11 cellular contexts compared by ENCODE assay signal in the genomic region with DNA sequence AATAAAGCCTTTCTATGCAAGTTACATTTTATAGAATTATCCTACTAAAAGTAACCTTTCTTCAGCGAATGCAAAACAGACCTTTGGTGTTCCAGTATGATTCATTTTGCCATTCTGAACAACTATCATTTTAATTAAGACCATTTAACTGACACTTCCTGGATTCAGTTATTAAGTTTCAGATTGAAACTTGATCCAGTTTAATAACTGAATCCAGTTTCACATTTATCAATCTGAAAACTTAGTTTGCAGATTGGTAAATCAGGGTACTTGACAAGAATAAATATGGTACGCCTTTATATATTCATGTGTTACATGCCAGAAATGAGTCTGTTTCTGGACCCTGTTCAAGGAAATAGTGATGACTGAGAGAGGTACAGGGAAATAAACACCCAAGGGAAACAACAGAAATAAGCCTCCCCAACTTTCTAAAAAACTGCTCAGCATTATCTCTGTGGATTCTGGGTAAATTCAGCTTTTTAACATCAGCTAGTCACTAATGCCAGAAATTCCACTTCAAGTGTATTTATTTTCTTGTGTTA. TPM values are rescaled to one million over a fixed set of nuclear protein-coding genes. Genes with fewer than 3 reads are reported as not detected.
DNase-seq lines count a peak whose midpoint lies in the region; ATAC-seq and TF ChIP-seq lines count a peak whose summit lies in the region.
"Had no signal": no experiment of that assay in that cellular context is flagged by ENCODE, and none has a peak within 500 bp of the region (broad histone marks: within the 10 kb centered on the region; RNA-seq: fewer than 3 reads in every experiment).

No MANE protein-coding gene starts in this region.

- peak overlapping the region; percentile 87 for H3K27ac Mint-ChIP-seq in activated naive CD4-positive, alpha-beta T cell treated with anti-CD3 and anti-CD28 coated beads for 36 hours
- peak overlapping the region; percentile 99 for H3K27ac Mint-ChIP-seq in activated T-helper 2 cell treated with anti-CD3 and anti-CD28 coated beads, Interferon-gamma antibody, Interleukin-2, Interleukin-4, amounts not matched to agents 10 μg/mL and 5 μg/mL and 100 μg/mL, durations not matched to agents 14 hours and 24 hours and 36 hours

- H3K4me1 ChIP-seq in right lobe of liver, result peaks cover 0 to 19% (median 6%) of the 10 kb centered on the region in 4 donors
- peaks cover 0 to 57% (median 31%) of the 10 kb centered on the region in 4 donors for H3K4me1 ChIP-seq in tibial nerve

- peak overlapping the region; percentile 89 to 94 (median 92) for H3K27ac ChIP-seq in right lobe of liver
- peak overlapping the region in 3 of 4 donors; percentile 94 to 98 (median 96) for H3K27ac ChIP-seq in tibial nerve

- no peak for TF ChIP-seq POLR2A in right lobe of liver (IDR thresholded peaks at IDR 0.05)
- TF ChIP-seq POLR2A in tibial nerve (IDR thresholded peaks at IDR 0.05), result no peak

- DNase-seq in activated naive CD4-positive, alpha-beta T cell treated with anti-CD3 and anti-CD28 coated beads for 36 hours, result no peak
- DNase-seq in activated naive CD4-positive, alpha-beta T cell (lab: John Stamatoyannopoulos, UW), result no peak
- DNase-seq in activated T-helper 2 cell treated with anti-CD3 and anti-CD28 coated beads, Interferon-gamma antibody, Interleukin-2, Interleukin-4, amounts not matched to agents 10 μg/mL and 5 μg/mL and 100 μg/mL, durations not matched to agents 14 hours and 24 hours and 36 hours (ENCODE audit: low spot score), result no peak
- no peak for DNase-seq in right lobe of liver
- DNase-seq in tibial nerve (ENCODE audit: low spot score in 2 of 2), result no peak
- DNase-seq in NCI-H446 (lab: John Stamatoyannopoulos, UW), result no peak
- DNase-seq in HuH-7 (ENCODE audit: low spot score), result no peak
- no peak for DNase-seq in GM20000 (ENCODE audit: low spot score)
- DNase-seq: activated CD4-positive, alpha-beta T cell treated with anti-CD3 and anti-CD28 coated beads for 1 hour; erythroblast; occipital lobe had no signal

- 42% methylated on average over 2 of the region's 2 CpGs for WGBS in right lobe of liver (ENCODE audit: insufficient coverage, low coverage, low lambda C conversion rate, missing lambda C conversion rate)
- WGBS in tibial nerve, 2 donors, result 55 to 57% methylated on average over 2 of the region's 2 CpGs

- peak overlapping the region; percentile 63 for H3K4me3 Mint-ChIP-seq in activated naive CD4-positive, alpha-beta T cell treated with anti-CD3 and anti-CD28 coated beads for 36 hours
- H3K4me3 Mint-ChIP-seq in activated T-helper 2 cell treated with anti-CD3 and anti-CD28 coated beads, Interferon-gamma antibody, Interleukin-2, Interleukin-4, amounts not matched to agents 10 μg/mL and 5 μg/mL and 100 μg/mL, durations not matched to agents 14 hours and 24 hours and 36 hours (ENCODE audit: low read depth), result peak overlapping the region; percentile 73

- H3K27me3 Mint-ChIP-seq in activated naive CD4-positive, alpha-beta T cell treated with anti-CD3 and anti-CD28 coated beads for 36 hours (ENCODE audit: low read depth), result no peaks in the 10 kb centered on the region
- no peaks in the 10 kb centered on the region for H3K27me3 Mint-ChIP-seq in activated T-helper 2 cell treated with anti-CD3 and anti-CD28 coated beads, Interferon-gamma antibody, Interleukin-2, Interleukin-4, amounts not matched to agents 10 μg/mL and 5 μg/mL and 100 μg/mL, durations not matched to agents 14 hours and 24 hours and 36 hours (ENCODE audit: low read depth)

- peaks cover 18% of the 10 kb centered on the region for H3K36me3 Mint-ChIP-seq in activated naive CD4-positive, alpha-beta T cell treated with anti-CD3 and anti-CD28 coated beads for 36 hours (ENCODE audit: low read depth)
- H3K36me3 Mint-ChIP-seq in activated T-helper 2 cell treated with anti-CD3 and anti-CD28 coated beads, Interferon-gamma antibody, Interleukin-2, Interleukin-4, amounts not matched to agents 10 μg/mL and 5 μg/mL and 100 μg/mL, durations not matched to agents 14 hours and 24 hours and 36 hours (ENCODE audit: low read depth), result peaks cover 62% of the 10 kb centered on the region

- CTCF ChIA-PET in activated naive CD4-positive, alpha-beta T cell treated with anti-CD3 and anti-CD28 coated beads for 36 hours (lab: Charles Lee), result interaction anchor here (0.6 to 2.6 kb wide), 6 partner anchors 8 to 399 kb away, joined by 3 to 13 read pairs (median 4); no protein-coding TSS in a partner anchor

- H3K9me3 Mint-ChIP-seq in activated naive CD4-positive, alpha-beta T cell treated with anti-CD3 and anti-CD28 coated beads for 36 hours, result no peaks in the 10 kb centered on the region
- no peaks in the 10 kb centered on the region for H3K9me3 Mint-ChIP-seq in activated T-helper 2 cell treated with anti-CD3 and anti-CD28 coated beads, Interferon-gamma antibody, Interleukin-2, Interleukin-4, amounts not matched to agents 10 μg/mL and 5 μg/mL and 100 μg/mL, durations not matched to agents 14 hours and 24 hours and 36 hours

- H3K9me3 ChIP-seq in right lobe of liver (no peaks in the 10 kb centered on the region), tibial nerve (no peaks in the 10 kb centered on the region)

- no peak for TF ChIP-seq EP300 in tibial nerve (IDR thresholded peaks at IDR 0.05)

- no peaks in the 10 kb centered on the region for H3K27me3 ChIP-seq in right lobe of liver
- H3K27me3 ChIP-seq in tibial nerve, result no peaks in the 10 kb centered on the region

- intact Hi-C loops in activated naive CD4-positive, alpha-beta T cell treated with anti-CD3 and anti-CD28 coated beads for 36 hours (cut with micrococcal nuclease), result loop anchor here (1.0 to 2.0 kb wide), 2 partner anchors 23 to 259 kb away; no protein-coding TSS in a partner anchor
- intact Hi-C loops in activated T-helper 2 cell treated with anti-CD3 and anti-CD28 coated beads, Interferon-gamma antibody, Interleukin-2, Interleukin-4, amounts not matched to agents 10 μg/mL and 5 μg/mL and 100 μg/mL, durations not matched to agents 14 hours and 24 hours and 36 hours (cut with micrococcal nuclease), result loop anchor here (2.0 to 5.0 kb wide), 2 partner anchors 36 to 337 kb away; no protein-coding TSS in a partner anchor
- intact Hi-C loops in right lobe of liver (cut with DNase I), result no loop called here

- TF ChIP-seq CTCF in right lobe of liver (IDR thresholded peaks at IDR 0.05) (no peak), tibial nerve (IDR thresholded peaks at IDR 0.05) (no peak), GM20000 (IDR thresholded peaks at IDR 0.05; ENCODE audit: extremely low read depth, missing control alignments) (no peak)

- no peak for ATAC-seq in right lobe of liver

- peaks cover 51% of the 10 kb centered on the region for H3K4me1 Mint-ChIP-seq in activated naive CD4-positive, alpha-beta T cell treated with anti-CD3 and anti-CD28 coated beads for 36 hours (ENCODE audit: low read depth)
- H3K4me1 Mint-ChIP-seq in activated T-helper 2 cell treated with anti-CD3 and anti-CD28 coated beads, Interferon-gamma antibody, Interleukin-2, Interleukin-4, amounts not matched to agents 10 μg/mL and 5 μg/mL and 100 μg/mL, durations not matched to agents 14 hours and 24 hours and 36 hours (ENCODE audit: low read depth), result peaks cover 48% of the 10 kb centered on the region

- no peak overlapping the region for H3K4me3 ChIP-seq in right lobe of liver
- H3K4me3 ChIP-seq in tibial nerve, result no peak overlapping the region

- no peaks in the 10 kb centered on the region for H3K36me3 ChIP-seq in right lobe of liver
- peaks cover 0 to 23% (median 0%) of the 10 kb centered on the region in 3 donors for H3K36me3 ChIP-seq in tibial nerve

RNA-seq across cellular contexts. Expression of a gene that starts 23.3 kb away (rescaled TPM):
- 10 to 100 TPM; 79.3 to 85.0 TPM for total RNA-seq in activated naive CD4-positive, alpha-beta T cell treated with anti-CD3 and anti-CD28 coated beads for 36 hours
- total RNA-seq in activated T-helper 2 cell treated with anti-CD3 and anti-CD28 coated beads, Interferon-gamma antibody, Interleukin-2, Interleukin-4, amounts not matched to agents 10 μg/mL and 5 μg/mL and 100 μg/mL, durations not matched to agents 14 hours and 24 hours and 36 hours, result 122 and 140 TPM in 2 replicates
- 10 to 100 TPM; 23.4 to 83.1 (median 44.4) TPM for total RNA-seq in right lobe of liver
- 100 to 1,000 TPM in 1 of 4 donors, 10 to 100 TPM in 3; 81.3 to 161 (median 95.1) TPM for total RNA-seq in tibial nerve

RNA-seq across cellular contexts. Expression of a gene that starts 47.0 kb away (rescaled TPM):
- total RNA-seq in activated naive CD4-positive, alpha-beta T cell treated with anti-CD3 and anti-CD28 coated beads for 36 hours, result 10 to 100 TPM; 18.9 to 19.3 TPM
- 18.1 and 21.2 TPM in 2 replicates for total RNA-seq in activated T-helper 2 cell treated with anti-CD3 and anti-CD28 coated beads, Interferon-gamma antibody, Interleukin-2, Interleukin-4, amounts not matched to agents 10 μg/mL and 5 μg/mL and 100 μg/mL, durations not matched to agents 14 hours and 24 hours and 36 hours
- total RNA-seq in right lobe of liver (1 to 10 TPM in 5 of 6 experiments, under 1 TPM in 1; 0.75 to 2.9 (median 1.7) TPM), tibial nerve (10 to 100 TPM; 14.4 to 23.4 (median 18.0) TPM)

Comparison
In these comparisons a context has a peak if more than half of its experiments do, and no peak if none do; other contexts are left out.
1. intact Hi-C loops: an anchor here in activated naive CD4-positive, alpha-beta T cell treated with anti-CD3 and anti-CD28 coated beads for 36 hours (1.0 to 2.0 kb wide) and activated T-helper 2 cell treated with anti-CD3 and anti-CD28 coated beads, Interferon-gamma antibody, Interleukin-2, Interleukin-4, amounts not matched to agents 10 μg/mL and 5 μg/mL and 100 μg/mL, durations not matched to agents 14 hours and 24 hours and 36 hours (2.0 to 5.0 kb wide); none called in right lobe of liver.